In genomic region chr9:136545065-136545965, GRCh38 we compare ENCODE assay signal across 8 cellular contexts. TPM values are rescaled to one million over a fixed set of nuclear protein-coding genes. Genes with fewer than 3 reads are reported as not detected.
DNase-seq lines count a peak whose midpoint lies in the region; ATAC-seq and TF ChIP-seq lines count a peak whose summit lies in the region.

No MANE protein-coding gene starts in this region.

- BruUV-seq in PC-3 (replicated peaks; lab: Mats Ljungman, UMichigan) = no TSS peak

- WGBS in right cardiac atrium = under 1% methylated on average over 114 of the region's 114 CpGs

- H3K4me3 ChIP-seq in HFF-Myc (replicated peaks; ENCODE audit: low read depth, low read length) (peak overlapping the region; percentile 83), PC-3 (ENCODE audit: low read length) (peak overlapping the region; percentile 83), right cardiac atrium (ENCODE audit: low read length) (peak overlapping the region; percentile 89)

- H3K27me3 ChIP-seq in PC-3 (ENCODE audit: low read length) (no peaks in the 10 kb centered on the region), right cardiac atrium (ENCODE audit: control insufficient read depth, insufficient read depth) (no peaks in the 10 kb centered on the region)

- H3K9me2 ChIP-seq in PC-3 (replicated peaks; ENCODE audit: low read length) = no peaks in the 10 kb centered on the region

- no peaks in the 10 kb centered on the region for H3F3A ChIP-seq in PC-3 (ENCODE audit: low read length, unreplicated experiment)

- intact Hi-C loops in PC-3 (cut with micrococcal nuclease) (loop anchor here (10.0 kb wide), 1 partner anchor 61 kb away; the partner anchor contains the start of gene SEC16A), right cardiac atrium (cut with DNase I) (no loop called here)

- peak overlapping the region; percentile 33; the same call in 1 of the 2 replicates for H2AFZ ChIP-seq in PC-3 (ENCODE audit: low read length)

- POLR2A ChIA-PET in PC-3 (lab: Charles Lee; ENCODE audit: unreplicated experiment) = interaction anchor here (0.7 kb wide), 1 partner anchor 81 kb away, joined by 5 read pairs; no protein-coding TSS in a partner anchor

- CTCF ChIA-PET in PC-3 (lab: Charles Lee) = no interaction called here

- no peak for TF ChIP-seq CTCF in HFF-Myc (IDR thresholded peaks at IDR 0.05; ENCODE audit: low read depth, low read length, missing control alignments)
- no peak for TF ChIP-seq CTCF in PC-3 (conservative IDR thresholded peaks at IDR 0.05; ENCODE audit: low read depth, low read length)

- H3K27ac ChIP-seq in PC-3 (ENCODE audit: low read length) (no peak overlapping the region), right cardiac atrium (ENCODE audit: low read length) (peak overlapping the region; percentile 78)

- H4K20me1 ChIP-seq in PC-3 (ENCODE audit: low read length) = 0 out of 2 replicates have a peak, but pooled peaks cover 7% of the 10 kb centered on the region

- H3K79me2 ChIP-seq in PC-3 (ENCODE audit: low read length) = peaks cover 19% of the 10 kb centered on the region

- H3K4me1 ChIP-seq in PC-3 (ENCODE audit: insufficient read depth, low read length) (peaks cover 20% of the 10 kb centered on the region), right cardiac atrium (ENCODE audit: control insufficient read depth, insufficient read depth, low read length) (peaks cover 8% of the 10 kb centered on the region)

- H3K9ac ChIP-seq in PC-3 (ENCODE audit: low read length) = peak overlapping the region; percentile 48

- ATAC-seq in PC-3 (peak; percentile 3), right cardiac atrium (no peak)

- DNase-seq in GM03348 (ENCODE audit: low spot score) (peak; percentile 57), HFF-Myc (ENCODE audit: extremely low read depth, low read depth) (no peak), PC-3 (no peak), right cardiac atrium (peak in 1 of 3 donors; percentile 82), DMS79 treated with DMSO at 0.1 percent for 48 hours (lab: John Stamatoyannopoulos, UW) (no peak), HCEC 1CT (no peak)
- peak; percentile 79 for DNase-seq in activated naive CD4-positive, alpha-beta T cell treated with Interleukin-2 at 50 U/mL for 16 hours
- DNase-seq in stimulated activated CD4-positive, alpha-beta T cell treated with anti-CD3 and anti-CD28 coated beads, Interleukin-12 subunit alpha, Interleukin-12 subunit beta, amount 100 ng/mL, for 48 hours (ENCODE audit: low read depth in 2 of 3, low spot score in 1 of 3) = peak; percentile 39 to 61 (median 46)

- peak overlapping the region; percentile 96 for H3K4me2 ChIP-seq in PC-3 (ENCODE audit: low read length)

- H3K9me3 ChIP-seq in PC-3 (ENCODE audit: low read length) (no peaks in the 10 kb centered on the region), right cardiac atrium (ENCODE audit: control insufficient read depth, low read length) (no peaks in the 10 kb centered on the region)

- no peaks in the 10 kb centered on the region for H3K36me3 ChIP-seq in PC-3 (ENCODE audit: low read depth, low read length)

RNA-seq across cellular contexts. Expression of gene NOTCH1, which starts 0.5 kb away (rescaled TPM):
- total RNA-seq in PC-3 (2014; rRNA removed) (14.3 and 20.8 TPM in 2 replicates), right cardiac atrium (10 to 100 TPM; 20.4 to 31.9 (median 29.4) TPM)
- polyA plus RNA-seq in right cardiac atrium = 10.8 TPM

Comparison
In these comparisons a context has a peak if more than half of its experiments do, and no peak if none do; other contexts are left out.
1. DNase-seq: peak in GM03348 (single experiment), activated naive CD4-positive, alpha-beta T cell treated with Interleukin-2 at 50 U/mL for 16 hours (single experiment) and stimulated activated CD4-positive, alpha-beta T cell treated with anti-CD3 and anti-CD28 coated beads, Interleukin-12 subunit alpha, Interleukin-12 subunit beta, amount 100 ng/mL, for 48 hours (3 of 3); none in HFF-Myc (single experiment), PC-3 (single experiment), DMS79 treated with DMSO at 0.1 percent for 48 hours (single experiment) and HCEC 1CT (single experiment).
2. Peak in every context shown above with its lines, with median percentiles within 50 percentile points of each other: H3K4me3 ChIP-seq.